8 cellular contexts compared by ENCODE assay signal in the genomic region with DNA sequence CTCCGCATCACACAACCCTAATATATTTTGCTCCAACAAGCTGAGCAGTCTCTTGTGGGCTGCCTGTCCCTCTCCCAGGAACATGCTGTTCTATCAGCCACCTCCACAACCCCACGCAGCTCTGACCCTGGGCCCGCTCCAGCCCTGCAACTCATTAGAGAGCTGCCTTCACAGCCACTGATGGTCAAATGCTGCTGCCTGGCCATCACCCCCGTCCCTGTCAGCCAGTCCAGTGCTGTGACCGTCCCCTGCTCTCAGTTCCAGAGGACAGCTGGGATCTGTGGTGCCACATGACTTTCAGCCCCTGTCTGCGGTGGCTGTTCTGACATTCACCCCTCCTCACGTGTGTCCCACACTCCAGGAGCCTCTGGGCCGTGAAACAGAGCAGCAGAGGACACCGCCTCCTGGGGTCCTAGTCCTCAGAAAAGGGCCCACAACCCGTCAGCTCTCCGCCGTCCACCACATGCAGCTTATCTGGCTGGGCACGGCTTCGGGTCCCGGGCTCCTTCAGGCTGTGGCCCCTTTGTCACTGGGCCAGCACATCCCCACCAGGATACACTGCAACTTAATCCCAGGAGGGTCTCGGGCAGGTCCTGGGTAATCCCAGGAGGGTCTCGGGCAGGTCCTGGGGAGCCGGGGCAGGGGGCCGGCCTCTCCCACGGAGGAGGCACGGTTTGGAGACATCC. TPM values are rescaled to one million over a fixed set of nuclear protein-coding genes. Genes with fewer than 3 reads are reported as not detected.
A peak's percentile ranks its signal among the peaks of the same experiment; 100 is the strongest.
DNase-seq lines count a peak whose midpoint lies in the region; ATAC-seq and TF ChIP-seq lines count a peak whose summit lies in the region.

No MANE protein-coding gene starts in this region.

- no peaks in the 10 kb centered on the region for H3K9me3 ChIP-seq in CD4-positive, alpha-beta T cell (ENCODE audit: control insufficient read depth, low read length)
- H3K9me3 ChIP-seq in T-helper 17 cell (ENCODE audit: control insufficient read depth, low read length, poor library complexity, severe bottlenecking): no peaks in the 10 kb centered on the region
- H3K9me3 ChIP-seq in BE2C: no peaks in the 10 kb centered on the region

- no peaks in the 10 kb centered on the region for H3K9me3 Mint-ChIP-seq in CD4-positive, alpha-beta T cell
- no peaks in the 10 kb centered on the region for H3K9me3 Mint-ChIP-seq in nephron progenitor cell

- DNase-seq in CD4-positive, alpha-beta T cell: no peak
- no peak for DNase-seq in T-helper 17 cell
- DNase-seq in cardiac septum (ENCODE audit: low spot score): peak; percentile 78
- peak; percentile 76 for DNase-seq in pons (ENCODE audit: low spot score)
- no peak for DNase-seq in nephron progenitor cell
- DNase-seq in BE2C: no peak
- no peak for DNase-seq in NCI-H146 (lab: John Stamatoyannopoulos, UW)

- peaks cover 26% of the 10 kb centered on the region for H3K4me1 Mint-ChIP-seq in CD4-positive, alpha-beta T cell (ENCODE audit: low read depth)
- H3K4me1 Mint-ChIP-seq in T-helper 17 cell (peaks cover 19% of the 10 kb centered on the region), nephron progenitor cell (peaks cover 30% of the 10 kb centered on the region)

- H3K27me3 Mint-ChIP-seq in CD4-positive, alpha-beta T cell: no peaks in the 10 kb centered on the region
- no peaks in the 10 kb centered on the region for H3K27me3 Mint-ChIP-seq in T-helper 17 cell
- H3K27me3 Mint-ChIP-seq in nephron progenitor cell (ENCODE audit: low read depth, poor library complexity): peaks cover 35% of the 10 kb centered on the region

- no peak overlapping the region for H3K4me3 ChIP-seq in BE2C (ENCODE audit: low read depth, low read length)

- intact Hi-C loops in CD4-positive, alpha-beta T cell (cut with DNase I, micrococcal nuclease): loop anchor here in 1 of 2 experiments (10.0 kb wide), 1 partner anchor 261 kb away; no protein-coding TSS in a partner anchor
- intact Hi-C loops in cardiac septum (cut with DNase I): loop anchor here (5.0 to 10.0 kb wide), 3 partner anchors 59 to 271 kb away; a partner anchor contains a TSS

- peak overlapping the region; percentile 86 for H3K4me3 Mint-ChIP-seq in CD4-positive, alpha-beta T cell
- H3K4me3 Mint-ChIP-seq in T-helper 17 cell: peak overlapping the region; percentile 67
- no peak overlapping the region for H3K4me3 Mint-ChIP-seq in nephron progenitor cell

- TF ChIP-seq CTCF in CD4-positive, alpha-beta T cell (IDR thresholded peaks at IDR 0.05): no peak
- TF ChIP-seq CTCF in nephron progenitor cell (IDR thresholded peaks at IDR 0.05): no peak
- no peak for TF ChIP-seq CTCF in BE2C (IDR thresholded peaks at IDR 0.05; ENCODE audit: low read depth, low read length)

- no peaks in the 10 kb centered on the region for H3K36me3 ChIP-seq in BE2C

- CTCF ChIA-PET in CD4-positive, alpha-beta T cell (lab: Charles Lee): interaction anchor here (2.5 kb wide), 1 partner anchor 97 kb away, joined by 14 read pairs; no protein-coding TSS in a partner anchor

- POLR2A ChIA-PET in CD4-positive, alpha-beta T cell (lab: Charles Lee): interaction anchor here (0.8 to 2.3 kb wide), 4 partner anchors 28 to 63 kb away, joined by 3 to 14 read pairs (median 6); a partner anchor contains a TSS

- H3K27me3 ChIP-seq in CD4-positive, alpha-beta T cell (ENCODE audit: control insufficient read depth, insufficient read depth, low read length): no peaks in the 10 kb centered on the region
- H3K27me3 ChIP-seq in BE2C: peaks cover 2% of the 10 kb centered on the region; the same call in 1 of the 2 replicates

- peak overlapping the region; percentile 88 for H3K27ac ChIP-seq in CD4-positive, alpha-beta T cell (ENCODE audit: low read depth, low read length)

- H3K27ac Mint-ChIP-seq in CD4-positive, alpha-beta T cell: peak overlapping the region; percentile 87
- H3K27ac Mint-ChIP-seq in T-helper 17 cell: peak overlapping the region; percentile 86
- H3K27ac Mint-ChIP-seq in nephron progenitor cell: no peak overlapping the region

- no peak for ATAC-seq in CD4-positive, alpha-beta T cell (ENCODE audit: poor library complexity)
- ATAC-seq in T-helper 17 cell (no peak), HG03521 (IDR thresholded peaks at IDR 0.05; ENCODE audit: unreplicated experiment) (no peak)

- H3K4me1 ChIP-seq in BE2C: peaks cover 25% of the 10 kb centered on the region

- H3K36me3 Mint-ChIP-seq in CD4-positive, alpha-beta T cell (ENCODE audit: low read depth): no peaks in the 10 kb centered on the region
- H3K36me3 Mint-ChIP-seq in T-helper 17 cell (ENCODE audit: low read depth) (no peaks in the 10 kb centered on the region), nephron progenitor cell (ENCODE audit: low read depth) (no peaks in the 10 kb centered on the region)

RNA-seq across cellular contexts. Expression of a gene that starts 14.9 kb away (rescaled TPM):
- 10 to 100 TPM; 21.2 to 23.3 TPM for total RNA-seq in CD4-positive, alpha-beta T cell
- total RNA-seq in T-helper 17 cell (10 to 100 TPM; 28.1 to 36.7 TPM), cardiac septum (32.9 TPM)
- polyA plus RNA-seq in BE2C (2012; ENCODE audit: insufficient read depth, insufficient read length, low read depth): 33.2 TPM

RNA-seq across cellular contexts. Expression of a gene that starts 15.1 kb away (rescaled TPM):
- total RNA-seq in CD4-positive, alpha-beta T cell: 10 to 100 TPM; 13.5 to 14.6 TPM
- total RNA-seq in T-helper 17 cell: 10 to 100 TPM; 13.7 to 15.4 TPM
- total RNA-seq in cardiac septum: 14.3 TPM
- 36.3 TPM for polyA plus RNA-seq in BE2C (2012; ENCODE audit: insufficient read depth, insufficient read length, low read depth)

RNA-seq across cellular contexts. Expression of a gene that starts 27.2 kb away (rescaled TPM):
- 100 to 1,000 TPM; 224 to 230 TPM for total RNA-seq in CD4-positive, alpha-beta T cell
- total RNA-seq in T-helper 17 cell: 100 to 1,000 TPM; 227 to 241 TPM
- total RNA-seq in cardiac septum: 31.3 TPM
- 286 TPM for polyA plus RNA-seq in BE2C (2012; ENCODE audit: insufficient read depth, insufficient read length, low read depth)

Comparison
In these comparisons a context has a peak if more than half of its experiments do, and no peak if none do; other contexts are left out.
1. DNase-seq: peak in cardiac septum (single experiment) and pons (single experiment); none in CD4-positive, alpha-beta T cell (0 of 10), T-helper 17 cell (0 of 3), nephron progenitor cell (single experiment), BE2C (single experiment) and NCI-H146 (single experiment).